In genomic region chr14:54893151-54893760, GRCh38 we compare ENCODE assay signal across 2 cellular contexts.
TF ChIP-seq lines count a peak whose summit lies in the region.

No MANE protein-coding gene starts in this region.

TF ChIP-seq in HCT116, 20 proteins besides CTCF, POLR2A, EP300 and RAD21 (continued from another document):
- TF ChIP-seq FOSL1 (IDR thresholded peaks at IDR 0.05; ENCODE audit: low read depth) (no peak), EZH2 (IDR thresholded peaks at IDR 0.05) (no peak), SP1 (IDR thresholded peaks at IDR 0.05; ENCODE audit: low read depth) (no peak), ATF3 (IDR thresholded peaks at IDR 0.05) (no peak), YY1 (IDR thresholded peaks at IDR 0.05; ENCODE audit: extremely low read depth, insufficient replicate concordance, low read depth, low read length) (no peak), POLR2AphosphoS5 (IDR thresholded peaks at IDR 0.05; ENCODE audit: low read depth, low read length) (no peak), ZFX (IDR thresholded peaks at IDR 0.05) (no peak), ZBTB33 (IDR thresholded peaks at IDR 0.05; ENCODE audit: extremely low read depth, insufficient replicate concordance, low read length) (no peak), CEBPB (IDR thresholded peaks at IDR 0.05; ENCODE audit: low read depth) (no peak)

TF ChIP-seq in GM12878, 131 proteins besides CTCF, POLR2A, EP300 and RAD21 (continued from another document):
- TF ChIP-seq PRDM15 (CRISPR knock-in tag; IDR thresholded peaks at IDR 0.05) (no peak), SMC3 (IDR thresholded peaks at IDR 0.05; ENCODE audit: borderline replicate concordance, low read length) (peak; percentile 41; the same call in 1 of the 2 replicates), HDAC2 (IDR thresholded peaks at IDR 0.05) (no peak), JUNB (IDR thresholded peaks at IDR 0.05) (peak; percentile 12; the same call in 1 of the 2 replicates), CBX3 (IDR thresholded peaks at IDR 0.05; ENCODE audit: borderline replicate concordance, low read depth) (no peak)
TF ChIP-seq in GM12878: peak in this region for 2.
